ENCODE assay signal across 8 cellular contexts in the genomic region with DNA sequence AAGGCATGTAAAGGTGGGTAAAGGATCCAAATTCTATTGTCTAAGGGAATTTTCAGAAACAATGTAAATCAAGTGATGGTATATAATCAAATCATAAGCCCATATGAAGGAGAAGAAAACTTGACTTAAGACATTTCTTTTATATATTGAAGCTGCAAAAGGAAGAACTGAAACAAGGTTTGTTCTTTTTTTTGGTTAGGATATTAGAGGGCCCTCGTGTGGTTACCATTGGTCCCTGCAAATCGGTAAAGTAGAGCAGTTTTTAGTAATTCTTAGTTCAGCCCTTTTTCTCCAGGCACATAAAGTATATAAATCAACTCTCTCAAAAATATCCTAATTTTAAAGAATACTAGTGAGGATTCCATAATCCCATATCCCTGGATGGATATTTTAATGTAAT.
A peak's percentile ranks its signal among the peaks of the same experiment; 100 is the strongest.
DNase-seq lines count a peak whose midpoint lies in the region; ATAC-seq, FAIRE-seq and TF ChIP-seq lines count a peak whose summit lies in the region.

No MANE protein-coding gene starts in this region.

- H3K4me3 ChIP-seq in AG10803 (ENCODE audit: low read length) (no peak overlapping the region), epithelial cell of esophagus (ENCODE audit: low read length) (no peak overlapping the region), gastrocnemius medialis (no peak overlapping the region)

- peak; percentile 91 for FAIRE-seq in GM19239 (lab: Jason Lieb, UNC)

- in situ Hi-C loops in gastrocnemius medialis (cut with MboI; ENCODE audit: low sequenced_read_pairs in 4 of 4) (loop anchor here in 3 of 4 donors (10.0 to 25.0 kb wide), 2 partner anchors 190 to 192 kb away; no protein-coding TSS in a partner anchor), G401 (cut with HindIII; ENCODE audit: low sequenced_read_pairs) (no loop called here)

- intact Hi-C loops in gastrocnemius medialis (cut with DNase I; ENCODE audit: low total_unique reads): loop anchor here (2.0 kb wide), 1 partner anchor 198 kb away; no protein-coding TSS in a partner anchor

- TF ChIP-seq CTCF in AG10803 (conservative IDR thresholded peaks at IDR 0.05; ENCODE audit: low read length): peak; percentile 67
- TF ChIP-seq CTCF in epithelial cell of esophagus (IDR thresholded peaks at IDR 0.05; ENCODE audit: insufficient read depth, low read depth, low read length, missing control alignments): peak; percentile 63
- TF ChIP-seq CTCF in gastrocnemius medialis (IDR thresholded peaks at IDR 0.05 in 4 of 5, conservative IDR thresholded peaks at IDR 0.05 in 1 of 5): peak in 4 of 5 experiments; percentile 6 to 46 (median 25)

- H3K27ac ChIP-seq in gastrocnemius medialis: no peak overlapping the region

- ATAC-seq in gastrocnemius medialis (no peak), HG03521 (IDR thresholded peaks at IDR 0.05; ENCODE audit: unreplicated experiment) (no peak), GM21381 (IDR thresholded peaks at IDR 0.05; ENCODE audit: unreplicated experiment) (no peak)

- H3K36me3 ChIP-seq in gastrocnemius medialis: no peaks in the 10 kb centered on the region

- no peaks in the 10 kb centered on the region for H3K9me3 ChIP-seq in gastrocnemius medialis

- TF ChIP-seq POLR2A in gastrocnemius medialis (IDR thresholded peaks at IDR 0.05): no peak

- no peaks in the 10 kb centered on the region for H3K27me3 ChIP-seq in gastrocnemius medialis

- DNase-seq in AG10803 (ENCODE audit: low read depth) (no peak), GM19239 (ENCODE audit: insufficient read length, low spot score) (no peak), RPMI7951 (ENCODE audit: low read depth) (peak; percentile 51), epithelial cell of esophagus (ENCODE audit: low read depth) (peak; percentile 55), gastrocnemius medialis (no peak), G401 (ENCODE audit: low spot score) (no peak)

- peaks cover 0 to 6% of the 10 kb centered on the region in 2 donors for H3K4me1 ChIP-seq in gastrocnemius medialis

Comparison
In these comparisons a context has a peak if more than half of its experiments do, and no peak if none do; other contexts are left out.
1. DNase-seq: peak in RPMI7951 (single experiment) and epithelial cell of esophagus (single experiment); none in AG10803 (single experiment), GM19239 (single experiment), gastrocnemius medialis (0 of 2) and G401 (single experiment).
2. Peak in every context shown above with its lines, with median percentiles within 50 percentile points of each other: CTCF ChIP-seq.